18 cellular contexts compared by ENCODE assay signal in genomic region chr22:49784987-49785614, GRCh38.
"Had no signal": no experiment of that assay in that cellular context is flagged by ENCODE, and none has a peak within 500 bp of the region (broad histone marks: within the 10 kb centered on the region; RNA-seq: fewer than 3 reads in every experiment).

No MANE protein-coding gene starts in this region.

- DNase-seq: activated B cell treated with CpG ODN at 0.5 μM for 24 hours; activated CD4-positive, alpha-beta T cell treated with anti-CD3 and anti-CD28 coated beads for 48 hours; activated naive CD4-positive, alpha-beta T cell treated with anti-CD3 and anti-CD28 coated beads for 36 hours; hippocampal formation; mesendoderm; occipital lobe; stimulated activated CD4-positive, alpha-beta T cell treated with anti-CD3 and anti-CD28 coated beads, Interleukin-2, amount 100 ng/mL, for 24 hours; thyroid gland had no signal

- FAIRE-seq: bronchial epithelial cell, urothelium cell line had no signal

- H3K27me3 Mint-ChIP-seq: activated B cell treated with CpG ODN at 0.5 μM for 24 hours; stimulated activated memory B cell treated with anti-CD40 and anti-IgM and Interleukin-4, amounts not matched to agents 10 μg/mL and 1 μg/mL and 100 μg/mL, for 72 hours had no signal

- H3K4me3 ChIP-seq: ascending aorta, dorsolateral prefrontal cortex, prostate gland, thyroid gland had no signal

- H3K9me3 ChIP-seq: ascending aorta, prostate gland, thyroid gland had no signal

- H3K36me3 ChIP-seq: prostate gland had no signal

- H3K4me3 Mint-ChIP-seq: activated B cell treated with CpG ODN at 0.5 μM for 24 hours; activated naive CD4-positive, alpha-beta T cell treated with anti-CD3 and anti-CD28 coated beads for 36 hours; nephron; stimulated activated memory B cell treated with anti-CD40 and anti-IgM and Interleukin-4, amounts not matched to agents 10 μg/mL and 1 μg/mL and 100 μg/mL, for 72 hours had no signal

- H3K27ac Mint-ChIP-seq: activated B cell treated with CpG ODN at 0.5 μM for 24 hours; activated naive CD4-positive, alpha-beta T cell treated with anti-CD3 and anti-CD28 coated beads for 36 hours; activated T-helper 2 cell treated with anti-CD3 and anti-CD28 coated beads, Interferon-gamma antibody, Interleukin-2, Interleukin-4, amounts not matched to agents 10 μg/mL and 5 μg/mL and 100 μg/mL, durations not matched to agents 14 hours and 24 hours and 36 hours; stimulated activated memory B cell treated with anti-CD40 and anti-IgM and Interleukin-4, amounts not matched to agents 10 μg/mL and 1 μg/mL and 100 μg/mL, for 72 hours had no signal

- H3K9me3 Mint-ChIP-seq: activated B cell treated with CpG ODN at 0.5 μM for 24 hours; activated naive CD4-positive, alpha-beta T cell treated with anti-CD3 and anti-CD28 coated beads for 36 hours; activated T-helper 2 cell treated with anti-CD3 and anti-CD28 coated beads, Interferon-gamma antibody, Interleukin-2, Interleukin-4, amounts not matched to agents 10 μg/mL and 5 μg/mL and 100 μg/mL, durations not matched to agents 14 hours and 24 hours and 36 hours; nephron; stimulated activated memory B cell treated with anti-CD40 and anti-IgM and Interleukin-4, amounts not matched to agents 10 μg/mL and 1 μg/mL and 100 μg/mL, for 72 hours had no signal

- H3K27me3 ChIP-seq: ascending aorta, dorsolateral prefrontal cortex, thyroid gland had no signal

- H3K27ac ChIP-seq: ascending aorta, prostate gland, thyroid gland had no signal

- ATAC-seq: esophagus mucosa; sciatic nerve; stimulated activated memory B cell treated with anti-CD40 and anti-IgM and Interleukin-4, amounts not matched to agents 10 μg/mL and 1 μg/mL and 100 μg/mL, for 72 hours had no signal
